Comparison of ENCODE assay signal across 13 cellular contexts in the genomic region with DNA sequence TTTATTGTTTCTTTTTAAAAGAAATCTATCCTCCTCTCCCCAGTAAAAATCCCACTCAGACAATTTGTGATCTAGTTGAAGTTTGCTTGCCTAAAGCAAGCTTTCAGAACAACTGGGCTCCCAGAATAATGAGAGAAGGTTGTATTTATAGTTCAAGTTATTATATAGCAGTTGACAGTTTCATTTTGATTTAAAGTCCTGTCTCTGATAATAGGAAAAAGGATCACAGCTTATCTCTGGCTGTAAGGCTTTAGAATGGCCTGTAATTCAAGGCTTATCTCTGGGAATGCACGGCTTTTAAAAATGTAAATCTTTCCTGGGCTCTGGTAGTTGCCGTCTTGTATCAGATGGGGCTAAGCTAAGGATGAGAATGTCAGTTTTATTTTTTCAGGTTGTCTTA.
DNase-seq lines count a peak whose midpoint lies in the region; ATAC-seq and TF ChIP-seq lines count a peak whose summit lies in the region.
"Had no signal": no experiment of that assay in that cellular context is flagged by ENCODE, and none has a peak within 500 bp of the region (broad histone marks: within the 10 kb centered on the region; RNA-seq: fewer than 3 reads in every experiment).

No MANE protein-coding gene starts in this region.

- H4K20me1 ChIP-seq in Karpas-422 (ENCODE audit: insufficient read depth, low read depth, low read length) = no peaks in the 10 kb centered on the region

- no peak overlapping the region for H3K4me2 ChIP-seq in Karpas-422 (ENCODE audit: low read depth, low read length, poor library complexity, severe bottlenecking)

- no peak overlapping the region for H3K4me3 Mint-ChIP-seq in mesothelial cell of epicardium
- H3K4me3 Mint-ChIP-seq: B cell; CD4-positive, alpha-beta T cell had no signal

- no peaks in the 10 kb centered on the region for H3K36me3 ChIP-seq in Karpas-422 (ENCODE audit: insufficient read depth, low read length)

- no peaks in the 10 kb centered on the region for H3K79me2 ChIP-seq in Karpas-422 (ENCODE audit: low read length)

- no peaks in the 10 kb centered on the region for H3K9me3 ChIP-seq in Karpas-422 (ENCODE audit: low read length)

- no peak overlapping the region for H3K4me3 ChIP-seq in Karpas-422 (ENCODE audit: low read length)
- H3K4me3 ChIP-seq: GM23248 had no signal

- H3K27ac ChIP-seq in Karpas-422 (ENCODE audit: low read length) = no peak overlapping the region
- H3K27ac ChIP-seq: GM23248 had no signal

- H2AFZ ChIP-seq in Karpas-422 (ENCODE audit: low read length) = no peak overlapping the region
- H2AFZ ChIP-seq: GM23248 had no signal

- peaks cover 4% of the 10 kb centered on the region for H3K36me3 Mint-ChIP-seq in mesothelial cell of epicardium

- no peaks in the 10 kb centered on the region for H3K9me2 ChIP-seq in Karpas-422 (replicated peaks; ENCODE audit: insufficient read depth, low read length)

- DNase-seq in NCI-H82 treated with DMSO at 0.1 percent for 48 hours (lab: John Stamatoyannopoulos, UW; ENCODE audit: unreplicated experiment) = peak; percentile 11
- peak; percentile 13 for DNase-seq in amniotic epithelial cell (ENCODE audit: low read depth)
- DNase-seq in mesothelial cell of epicardium (ENCODE audit: low spot score in 2 of 2, unreplicated experiment in 2 of 2) = no peak
- no peak for DNase-seq in activated CD4-positive, alpha-beta T cell treated with anti-CD3 and anti-CD28 coated beads for 48 hours
- no peak for DNase-seq in stimulated activated CD4-positive, alpha-beta T cell treated with anti-CD3 and anti-CD28 coated beads, Interleukin-15, amount 100 ng/mL, for 24 hours
- DNase-seq in Karpas-422 = no peak
- DNase-seq: C1 segment of cervical spinal cord; CD4-positive, alpha-beta T cell; DMS79; GM23248; H7 had no signal

- H3K27ac Mint-ChIP-seq in mesothelial cell of epicardium = peak overlapping the region; percentile 65
- H3K27ac Mint-ChIP-seq: B cell; CD4-positive, alpha-beta T cell had no signal

- no peaks in the 10 kb centered on the region for H3K4me1 ChIP-seq in Karpas-422 (ENCODE audit: low read length)

- no peak overlapping the region for H3K9ac ChIP-seq in Karpas-422 (ENCODE audit: low read length)
- H3K9ac ChIP-seq: GM23248 had no signal

- peaks cover 10% of the 10 kb centered on the region for H3K27me3 Mint-ChIP-seq in mesothelial cell of epicardium (ENCODE audit: low read depth)
- H3K27me3 Mint-ChIP-seq: B cell had no signal

- no peaks in the 10 kb centered on the region for H3K27me3 ChIP-seq in Karpas-422 (ENCODE audit: low read length)

- no peak for TF ChIP-seq CTCF in mesothelial cell of epicardium (IDR thresholded peaks at IDR 0.05; ENCODE audit: unreplicated experiment)

- peaks cover 40% of the 10 kb centered on the region for H3K4me1 Mint-ChIP-seq in mesothelial cell of epicardium
- H3K4me1 Mint-ChIP-seq: B cell had no signal

- peaks cover 24% of the 10 kb centered on the region for H3K9me3 Mint-ChIP-seq in mesothelial cell of epicardium

- ATAC-seq in HG02588 (IDR thresholded peaks at IDR 0.05; ENCODE audit: unreplicated experiment) = no peak

Comparison
In these comparisons a context has a peak if more than half of its experiments do, and no peak if none do; other contexts are left out.
1. DNase-seq: peak in NCI-H82 treated with DMSO at 0.1 percent for 48 hours (single experiment) and amniotic epithelial cell (single experiment); none in mesothelial cell of epicardium (0 of 2), activated CD4-positive, alpha-beta T cell treated with anti-CD3 and anti-CD28 coated beads for 48 hours (single experiment), stimulated activated CD4-positive, alpha-beta T cell treated with anti-CD3 and anti-CD28 coated beads, Interleukin-15, amount 100 ng/mL, for 24 hours (single experiment) and Karpas-422 (single experiment).